Comparison of ENCODE assay signal across 3 cellular contexts in genomic region chr10:92664322-92664721, GRCh38.
A peak's percentile ranks its signal among the peaks of the same experiment; 100 is the strongest.
TF ChIP-seq lines count a peak whose summit lies in the region.

No MANE protein-coding gene starts in this region.

TF ChIP-seq in HepG2, 621 proteins besides CTCF, POLR2A, EP300 and RAD21:
- TF ChIP-seq ZFP91 (CRISPR knock-in tag; IDR thresholded peaks at IDR 0.05; ENCODE audit: borderline replicate concordance) (no peak), MAF1 (CRISPR knock-in tag; IDR thresholded peaks at IDR 0.05; ENCODE audit: borderline replicate concordance) (no peak), MAFF (IDR thresholded peaks at IDR 0.05; ENCODE audit: low read depth, low read length) (peak; percentile 94), MAFK (conservative IDR thresholded peaks at IDR 0.05 in 1 of 2, IDR thresholded peaks at IDR 0.05 in 1 of 2; ENCODE audit: low read length in 2 of 2) (peak; percentile 95)
TF ChIP-seq in HepG2: peak in this region for 2.

TF ChIP-seq in IMR-90, 13 proteins besides CTCF, POLR2A, EP300 and RAD21:
- TF ChIP-seq MAFK (IDR thresholded peaks at IDR 0.05; ENCODE audit: low read depth, low read length) = peak; percentile 84
- no peak for TF ChIP-seq RFX5 (IDR thresholded peaks at IDR 0.05; ENCODE audit: low read depth, low read length)

TF ChIP-seq in K562, 482 proteins besides CTCF, POLR2A, EP300 and RAD21:
- TF ChIP-seq DDX20 (tag; IDR thresholded peaks at IDR 0.05; ENCODE audit: low read depth) (no peak), C11orf30 (IDR thresholded peaks at IDR 0.05; ENCODE audit: low read depth) (peak; percentile 52; the same call in 1 of the 2 replicates), TSC22D4 (tag; IDR thresholded peaks at IDR 0.05) (no peak), MGA (IDR thresholded peaks at IDR 0.05) (no peak), MYNN (IDR thresholded peaks at IDR 0.05) (no peak), MYNN (CRISPR knock-in tag; IDR thresholded peaks at IDR 0.05) (no peak), SMARCA4 (IDR thresholded peaks at IDR 0.05) (no peak), SMAD3 (CRISPR knock-in tag; conservative IDR thresholded peaks at IDR 0.05) (no peak), SNAPC5 (CRISPR knock-in tag; IDR thresholded peaks at IDR 0.05) (no peak), HDAC3 (IDR thresholded peaks at IDR 0.05; ENCODE audit: borderline replicate concordance, partially characterized antibody) (no peak), CUX1 (CRISPR knock-in tag; IDR thresholded peaks at IDR 0.05) (no peak), POLR2AphosphoS5 (IDR thresholded peaks at IDR 0.05; ENCODE audit: control insufficient read depth, insufficient read depth, low read depth, low read length) (no peak), PHF21A (IDR thresholded peaks at IDR 0.05; ENCODE audit: borderline replicate concordance, low read depth) (no peak), KAT7 (CRISPR knock-in tag; IDR thresholded peaks at IDR 0.05; ENCODE audit: borderline replicate concordance) (no peak), MAZ (CRISPR knock-in tag; conservative IDR thresholded peaks at IDR 0.05 in 1 of 2, IDR thresholded peaks at IDR 0.05 in 1 of 2) (no peak), PRMT5 (CRISPR knock-in tag; IDR thresholded peaks at IDR 0.05) (no peak), CC2D1A (IDR thresholded peaks at IDR 0.05) (no peak), HNRNPLL (IDR thresholded peaks at IDR 0.05; ENCODE audit: low read depth, low read length, poor library complexity, severe bottlenecking) (no peak), MAFF (IDR thresholded peaks at IDR 0.05; ENCODE audit: low read length) (peak; percentile 57; the same call in 1 of the 2 replicates), ZNF395 (CRISPR knock-in tag; IDR thresholded peaks at IDR 0.05) (no peak), ZBTB11 (CRISPR knock-in tag; IDR thresholded peaks at IDR 0.05) (no peak), FOXK1 (CRISPR knock-in tag; IDR thresholded peaks at IDR 0.05; ENCODE audit: borderline replicate concordance) (no peak), ZNF644 (tag; IDR thresholded peaks at IDR 0.05; ENCODE audit: low read depth) (no peak), MAFG (tag; conservative IDR thresholded peaks at IDR 0.05) (peak; percentile 41), SNIP1 (IDR thresholded peaks at IDR 0.05; ENCODE audit: low read depth) (no peak), ZNF316 (IDR thresholded peaks at IDR 0.05) (peak; percentile 83), MAFK (IDR thresholded peaks at IDR 0.05; ENCODE audit: low read length) (peak; percentile 47), ZEB2 (IDR thresholded peaks at IDR 0.05) (no peak), DPF2 (IDR thresholded peaks at IDR 0.05) (no peak), RFX5 (IDR thresholded peaks at IDR 0.05; ENCODE audit: low read depth, low read length) (no peak), ZNF699 (CRISPR knock-in tag; IDR thresholded peaks at IDR 0.05; ENCODE audit: insufficient replicate concordance) (no peak)
